In the genomic region with DNA sequence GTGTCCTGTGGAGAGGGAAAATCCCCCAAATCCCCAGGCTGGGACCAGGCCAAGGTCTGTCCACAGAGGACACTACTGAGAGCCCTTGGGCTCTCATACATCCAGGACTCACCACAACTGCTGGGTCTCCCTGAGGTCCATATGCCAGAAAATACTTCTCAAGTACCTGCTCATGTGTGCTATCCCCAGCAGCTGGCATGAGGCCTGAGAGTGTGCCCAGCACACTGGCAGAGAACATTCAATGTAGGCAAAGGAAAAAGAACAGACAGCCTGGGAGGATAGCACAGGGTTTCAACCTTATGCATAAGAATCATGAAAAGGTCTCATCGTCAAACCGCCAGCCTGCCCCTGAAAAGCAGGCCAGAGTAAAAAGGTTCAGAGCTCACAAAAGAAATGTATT, we compare ENCODE assay signal across 19 cellular contexts.
DNase-seq lines count a peak whose midpoint lies in the region; ATAC-seq and TF ChIP-seq lines count a peak whose summit lies in the region.
"Had no signal": no experiment of that assay in that cellular context is flagged by ENCODE, and none has a peak within 500 bp of the region (broad histone marks: within the 10 kb centered on the region; RNA-seq: fewer than 3 reads in every experiment).

No MANE protein-coding gene starts in this region.

- no peaks in the 10 kb centered on the region for H3K36me3 ChIP-seq in mesenchymal stem cell (ENCODE audit: control insufficient read depth in 1 of 2, insufficient read depth in 2 of 2, low read depth in 1 of 2, low read length in 2 of 2)
- H3K36me3 ChIP-seq: BE2C had no signal

- H3K4me3 ChIP-seq in mesenchymal stem cell (ENCODE audit: insufficient read depth in 1 of 2, low read depth in 1 of 2, low read length in 2 of 2), result no peak overlapping the region
- H3K4me3 ChIP-seq: A549, GM12878, GM23248, K562 had no signal

- H3K4me2 ChIP-seq in mesenchymal stem cell (ENCODE audit: low read length, poor library complexity, severe bottlenecking), result no peak overlapping the region
- H3K4me2 ChIP-seq: A549 had no signal

- DNase-seq in NCI-H748 (lab: John Stamatoyannopoulos, UW; ENCODE audit: unreplicated experiment), result peak; percentile 75
- DNase-seq in NCI-H748 treated with DMSO at 0.1 percent for 48 hours (lab: John Stamatoyannopoulos, UW), result no peak
- peak; percentile 50 for DNase-seq in NCI-H69 (lab: John Stamatoyannopoulos, UW)
- DNase-seq in mesenchymal stem cell, result no peak
- DNase-seq in islet precursor cell, result no peak
- no peak for DNase-seq in GM10266 (ENCODE audit: extremely low spot score)
- DNase-seq: BE2C; CD4-positive, alpha-beta memory T cell; COR-L47; DND-41; GDM1; GM23248 had no signal

- peak overlapping the region; percentile 72 for H4K8ac ChIP-seq in mesenchymal stem cell (ENCODE audit: low read length)

- no peaks in the 10 kb centered on the region for H3K4me1 ChIP-seq in mesenchymal stem cell (ENCODE audit: control insufficient read depth, insufficient read depth, low read depth, low read length)
- H3K4me1 ChIP-seq: A549, BE2C had no signal

- H3K18ac ChIP-seq in mesenchymal stem cell (ENCODE audit: low read depth in 1 of 2, low read length in 2 of 2), result peak overlapping the region; percentile 45 to 46

- peaks cover 5 to 11% of the 10 kb centered on the region in 2 experiments for H3K27me3 ChIP-seq in mesenchymal stem cell (ENCODE audit: control insufficient read depth in 1 of 2, insufficient read depth in 1 of 2, low read length in 2 of 2)
- H3K27me3 ChIP-seq: BE2C had no signal

- no peak overlapping the region for H2BK5ac ChIP-seq in mesenchymal stem cell (ENCODE audit: low read depth, low read length, poor library complexity, severe bottlenecking)

- no peak overlapping the region for H2BK120ac ChIP-seq in mesenchymal stem cell (ENCODE audit: low read depth, low read length)

- WGBS in mesenchymal stem cell, result 100% methylated on average over 2 of the region's 2 CpGs

- no peaks in the 10 kb centered on the region for H3K79me1 ChIP-seq in mesenchymal stem cell (replicated peaks; ENCODE audit: low read length, poor library complexity, severe bottlenecking)

- no peak overlapping the region for H3K27ac ChIP-seq in mesenchymal stem cell (ENCODE audit: low read length, poor library complexity, severe bottlenecking)
- H3K27ac ChIP-seq: A549, C4-2B, HL-60 had no signal

- peaks cover 2% of the 10 kb centered on the region for H3K9me3 ChIP-seq in mesenchymal stem cell (ENCODE audit: control insufficient read depth, low read length)
- H3K9me3 ChIP-seq: A549, BE2C had no signal

- H2AFZ ChIP-seq in mesenchymal stem cell (ENCODE audit: low read depth, low read length), result no peak overlapping the region
- H2AFZ ChIP-seq: GM23248 had no signal

- H4K91ac ChIP-seq in mesenchymal stem cell (ENCODE audit: low read length), result no peak overlapping the region

- H2BK12ac ChIP-seq in mesenchymal stem cell (ENCODE audit: low read length in 2 of 2), result peak overlapping the region; percentile 46 to 51

- no peak overlapping the region for H3K14ac ChIP-seq in mesenchymal stem cell (ENCODE audit: low read length in 2 of 2)

- peak overlapping the region in 1 of 2 experiments; percentile 4 for H3K4ac ChIP-seq in mesenchymal stem cell (ENCODE audit: low read depth in 1 of 2, low read length in 2 of 2)

- TF ChIP-seq CTCF in GM10266 (IDR thresholded peaks at IDR 0.05; ENCODE audit: control insufficient read depth, insufficient read depth, low read depth, missing control alignments), result no peak

- H3K23ac ChIP-seq in mesenchymal stem cell (ENCODE audit: low read length in 2 of 2), result peak overlapping the region in 1 of 2 experiments; percentile 61

- no peak overlapping the region for H2AK5ac ChIP-seq in mesenchymal stem cell (ENCODE audit: low read length, severe bottlenecking)

- no peak overlapping the region for H3K9ac ChIP-seq in mesenchymal stem cell (ENCODE audit: low read length)
- H3K9ac ChIP-seq: GM23248 had no signal

- no peak for ATAC-seq in HG02588 (IDR thresholded peaks at IDR 0.05; ENCODE audit: unreplicated experiment)
- ATAC-seq: A549, GM12878, HCT116, K562 had no signal

- no peak overlapping the region for H2BK15ac ChIP-seq in mesenchymal stem cell (ENCODE audit: low read depth, poor library complexity, severe bottlenecking)

Comparison
In these comparisons a context has a peak if more than half of its experiments do, and no peak if none do; other contexts are left out.
1. DNase-seq: peak in NCI-H748 (single experiment) and NCI-H69 (single experiment); none in NCI-H748 treated with DMSO at 0.1 percent for 48 hours (single experiment), mesenchymal stem cell (single experiment), islet precursor cell (single experiment) and GM10266 (single experiment).